ENCODE assay signal across 23 cellular contexts in genomic region chr1:114740331-114740730, GRCh38. TPM values are rescaled to one million over a fixed set of nuclear protein-coding genes. Genes with fewer than 3 reads are reported as not detected.
A peak's percentile ranks its signal among the peaks of the same experiment; 100 is the strongest.
DNase-seq lines count a peak whose midpoint lies in the region; ATAC-seq and TF ChIP-seq lines count a peak whose summit lies in the region.
"Had no signal": no experiment of that assay in that cellular context is flagged by ENCODE, and none has a peak within 500 bp of the region (broad histone marks: within the 10 kb centered on the region; RNA-seq: fewer than 3 reads in every experiment).

No MANE protein-coding gene starts in this region.

- DNase-seq in A673 (ENCODE audit: low spot score) (no peak), gastrocnemius medialis (no peak), NCI-H82 (lab: John Stamatoyannopoulos, UW) (no peak), NCI-H2081 (lab: John Stamatoyannopoulos, UW) (no peak), dedifferentiated amniotic fluid mesenchymal stem cell (ENCODE audit: extremely low spot score) (no peak)
- no peak for DNase-seq in activated naive CD8-positive, alpha-beta T cell treated with anti-CD3 and anti-CD28 coated beads for 36 hours
- DNase-seq: C1 segment of cervical spinal cord; Caco-2; CD8-positive, alpha-beta T cell; HCEC 1CT; KBM-7; MG63; NCI-H2029; NCI-H446 treated with DMSO at 0.1 percent for 48 hours; NCI-H526; PC-9; Right ventricle myocardium superior; RPMI8226 had no signal

- H3K4me3 ChIP-seq in A673 (ENCODE audit: low read depth, low read length, poor library complexity, severe bottlenecking), result no peak overlapping the region
- no peak overlapping the region for H3K4me3 ChIP-seq in HEK293 (ENCODE audit: low read depth, low read length)
- no peak overlapping the region for H3K4me3 ChIP-seq in gastrocnemius medialis
- H3K4me3 ChIP-seq: A549, MG63, PC-9, SJSA1 had no signal

- H3K4me3 Mint-ChIP-seq in activated naive CD8-positive, alpha-beta T cell treated with anti-CD3 and anti-CD28 coated beads for 36 hours, result no peak overlapping the region
- H3K4me3 Mint-ChIP-seq: CD8-positive, alpha-beta T cell had no signal

- BruUV-seq in A673 (replicated peaks; lab: Mats Ljungman, UMichigan), result no TSS peak

- H3K4me1 Mint-ChIP-seq in activated naive CD8-positive, alpha-beta T cell treated with anti-CD3 and anti-CD28 coated beads for 36 hours, result peaks cover 27% of the 10 kb centered on the region

- H3K4me1 ChIP-seq in A673 (ENCODE audit: insufficient read depth, low read length, poor library complexity, severe bottlenecking), result no peaks in the 10 kb centered on the region
- no peaks in the 10 kb centered on the region for H3K4me1 ChIP-seq in HEK293 (ENCODE audit: control insufficient read depth, insufficient read depth, low read length)
- peaks cover 80 to 81% of the 10 kb centered on the region in 2 donors for H3K4me1 ChIP-seq in gastrocnemius medialis
- H3K4me1 ChIP-seq: Caco-2, SJSA1 had no signal

- no peak for TF ChIP-seq POLR2A in gastrocnemius medialis (IDR thresholded peaks at IDR 0.05)

- intact Hi-C loops in A673 (cut with micrococcal nuclease; ENCODE audit: unreplicated experiment), result no loop called here
- intact Hi-C loops in gastrocnemius medialis (cut with DNase I; ENCODE audit: low total_unique reads), result no loop called here

- no peaks in the 10 kb centered on the region for H3K9me3 ChIP-seq in A673 (ENCODE audit: low read depth, low read length, poor library complexity, severe bottlenecking)
- no peaks in the 10 kb centered on the region for H3K9me3 ChIP-seq in HEK293 (ENCODE audit: control insufficient read depth, insufficient read depth, low read depth, low read length)
- no peaks in the 10 kb centered on the region for H3K9me3 ChIP-seq in gastrocnemius medialis
- H3K9me3 ChIP-seq: A549, Caco-2, MG63, SJSA1 had no signal

- no peak for TF ChIP-seq CTCF in A673 (conservative IDR thresholded peaks at IDR 0.05; ENCODE audit: low read depth, low read length)
- no peak for TF ChIP-seq CTCF in HEK293 (tag by site-specific recombination; IDR thresholded peaks at IDR 0.05)
- no peak for TF ChIP-seq CTCF in gastrocnemius medialis (IDR thresholded peaks at IDR 0.05 in 4 of 5, conservative IDR thresholded peaks at IDR 0.05 in 1 of 5)

- H3K36me3 ChIP-seq in A673 (ENCODE audit: insufficient read depth, low read length, poor library complexity, severe bottlenecking), result peaks cover 90% of the 10 kb centered on the region
- peaks cover 45 to 85% of the 10 kb centered on the region in 2 experiments for H3K36me3 ChIP-seq in HEK293 (ENCODE audit: control insufficient read depth in 2 of 2, insufficient read depth in 1 of 2, low read length in 2 of 2)
- peaks cover 0 to 41% of the 10 kb centered on the region in 2 donors for H3K36me3 ChIP-seq in gastrocnemius medialis

- H3K36me3 Mint-ChIP-seq in activated naive CD8-positive, alpha-beta T cell treated with anti-CD3 and anti-CD28 coated beads for 36 hours, result peaks cover 38% of the 10 kb centered on the region

- ATAC-seq in gastrocnemius medialis, result no peak
- ATAC-seq: A549; CD8-positive, alpha-beta T cell had no signal

- H3K27me3 Mint-ChIP-seq in activated naive CD8-positive, alpha-beta T cell treated with anti-CD3 and anti-CD28 coated beads for 36 hours, result no peaks in the 10 kb centered on the region

- in situ Hi-C loops in gastrocnemius medialis (cut with MboI; ENCODE audit: low sequenced_read_pairs in 4 of 4), result loop anchor here in 2 of 4 donors (10.0 kb wide), 2 partner anchors 46 to 66 kb away; partner anchors contain the start of genes AMPD1 (in 1 of the 2) and DENND2C (in 1 of the 2)

- H3K27ac ChIP-seq in A673 (ENCODE audit: low read depth, low read length, poor library complexity, severe bottlenecking), result peak overlapping the region; percentile 21
- H3K27ac ChIP-seq in HEK293 (ENCODE audit: extremely low read depth, low read depth, low read length), result no peak overlapping the region
- H3K27ac ChIP-seq in gastrocnemius medialis, result peak overlapping the region; percentile 97 to 100 (median 98)
- H3K27ac ChIP-seq: A549, HL-60, PC-9, SJSA1 had no signal

- H3K9me3 Mint-ChIP-seq in activated naive CD8-positive, alpha-beta T cell treated with anti-CD3 and anti-CD28 coated beads for 36 hours, result no peaks in the 10 kb centered on the region
- H3K9me3 Mint-ChIP-seq: CD8-positive, alpha-beta T cell had no signal

- H3K27ac Mint-ChIP-seq in activated naive CD8-positive, alpha-beta T cell treated with anti-CD3 and anti-CD28 coated beads for 36 hours, result peak overlapping the region; percentile 13
- H3K27ac Mint-ChIP-seq: CD8-positive, alpha-beta T cell had no signal

- H3K27me3 ChIP-seq in A673 (replicated peaks; ENCODE audit: insufficient read depth, low read depth, low read length, poor library complexity) (no peaks in the 10 kb centered on the region), gastrocnemius medialis (no peaks in the 10 kb centered on the region)
- H3K27me3 ChIP-seq: MG63, SJSA1 had no signal

- CTCF ChIA-PET in A673 (lab: Charles Lee) (no interaction called here), HEK293 (lab: Yijun Ruan, JAX) (no interaction called here)

- POLR2A ChIA-PET in A673 (lab: Charles Lee; ENCODE audit: low non-redundant PET), result no interaction called here
- POLR2A ChIA-PET in HEK293 (lab: Yijun Ruan, JAX), result no interaction called here

TF ChIP-seq in HEK293, 187 proteins besides CTCF, POLR2A, EP300 and RAD21:
- TF ChIP-seq ZNF10 (tag by site-specific recombination; IDR thresholded peaks at IDR 0.05) (no peak), PRDM1 (tag by site-specific recombination; IDR thresholded peaks at IDR 0.05) (0 out of 2 replicates have a peak, but pooled peaks have one; percentile 12), ZNF837 (tag by site-specific recombination; IDR thresholded peaks at IDR 0.05) (no peak), ZNF747 (tag by site-specific recombination; IDR thresholded peaks at IDR 0.05) (no peak)

RNA-seq across cellular contexts. Expression of gene CSDE1, which starts 17.5 kb away (rescaled TPM):
- total RNA-seq in A673 (2021) (742 and 812 TPM in 2 replicates), gastrocnemius medialis (1,000 to 10,000 TPM; 2,331 to 4,024 (median 3,697) TPM)
- 100 to 1,000 TPM; 519 to 530 TPM for total RNA-seq in activated naive CD8-positive, alpha-beta T cell treated with anti-CD3 and anti-CD28 coated beads for 36 hours

RNA-seq across cellular contexts. Expression of gene NRAS, which starts 23.8 kb away (rescaled TPM):
- 72.2 and 79.1 TPM in 2 replicates for total RNA-seq in A673 (2021)
- 10 to 100 TPM; 67.7 to 69.4 TPM for total RNA-seq in activated naive CD8-positive, alpha-beta T cell treated with anti-CD3 and anti-CD28 coated beads for 36 hours
- 10 to 100 TPM in 1 of 4 donors, 1 to 10 TPM in 3; 3.9 to 10.8 (median 6.6) TPM for total RNA-seq in gastrocnemius medialis

RNA-seq across cellular contexts. Expression of gene SIKE1, which starts 40.2 kb away (rescaled TPM):
- 62.4 and 68.3 TPM in 2 replicates for total RNA-seq in A673 (2021)
- total RNA-seq in activated naive CD8-positive, alpha-beta T cell treated with anti-CD3 and anti-CD28 coated beads for 36 hours, result 10 to 100 TPM; 73.3 to 74.9 TPM
- 10 to 100 TPM; 25.7 to 37.8 (median 36.3) TPM for total RNA-seq in gastrocnemius medialis

RNA-seq across cellular contexts. Expression of gene AMPD1, which starts 45.0 kb away (rescaled TPM):
- total RNA-seq in A673 (2021) (0.19 and 0.37 TPM in 2 replicates), gastrocnemius medialis (10 to 100 TPM; 43.5 to 93.4 (median 68.1) TPM)
- not detected for total RNA-seq in activated naive CD8-positive, alpha-beta T cell treated with anti-CD3 and anti-CD28 coated beads for 36 hours
- total RNA-seq: Caco-2; CD8-positive, alpha-beta T cell; H1; PC-9; Right ventricle myocardium superior; SJSA1 had no signal
